In genomic region chr1:43077273-43077672, GRCh38 we compare ENCODE assay signal across 26 cellular contexts.
"Had no signal": no experiment of that assay in that cellular context is flagged by ENCODE, and none has a peak within 500 bp of the region (broad histone marks: within the 10 kb centered on the region; RNA-seq: fewer than 3 reads in every experiment).

No MANE protein-coding gene starts in this region.

- H3K36me3 ChIP-seq: gastrocnemius medialis, right atrium auricular region, stomach, thyroid gland, upper lobe of left lung, vagina had no signal

- H3K27ac Mint-ChIP-seq: activated CD8-positive, alpha-beta T cell treated with anti-CD3 and anti-CD28 coated beads for 36 hours; activated naive CD4-positive, alpha-beta T cell treated with anti-CD3 and anti-CD28 coated beads, Interleukin-2, amount 50 U/mL, for 24 hours; activated naive CD8-positive, alpha-beta T cell treated with anti-CD3 and anti-CD28 coated beads, Interleukin-2, amount 50 U/mL, for 24 hours; activated T-helper 17 cell treated with anti-CD3 and anti-CD28 coated beads, Interleukin-2, amount 50 U/mL, for 72 hours; dendritic cell treated with granulocyte-macrophage colony-stimulating factor and Interleukin-4, amounts not matched to agents 40 ng/mL and 50 ng/mL, for 4 days; endodermal cell; natural killer cell; stimulated activated naive B cell treated with anti-CD40 and anti-IgM and Interleukin-4, amounts not matched to agents 10 μg/mL and 1 μg/mL and 100 μg/mL, for 72 hours; WTC11 had no signal

- H3K4me3 Mint-ChIP-seq: activated CD8-positive, alpha-beta T cell treated with anti-CD3 and anti-CD28 coated beads for 36 hours; activated naive CD4-positive, alpha-beta T cell treated with anti-CD3 and anti-CD28 coated beads, Interleukin-2, amount 50 U/mL, for 24 hours; activated naive CD8-positive, alpha-beta T cell treated with anti-CD3 and anti-CD28 coated beads, Interleukin-2, amount 50 U/mL, for 24 hours; activated T-cell treated with anti-CD3 and anti-CD28 coated beads, Interleukin-2, amount 50 U/mL, for 4 hours; activated T-helper 17 cell treated with anti-CD3 and anti-CD28 coated beads, Interleukin-2, amount 50 U/mL, for 72 hours; central memory CD8-positive, alpha-beta T cell; dendritic cell treated with granulocyte-macrophage colony-stimulating factor and Interleukin-4, amounts not matched to agents 40 ng/mL and 50 ng/mL, for 4 days; endodermal cell; natural killer cell; stimulated activated naive B cell treated with anti-CD40 and anti-IgM and Interleukin-4, amounts not matched to agents 10 μg/mL and 1 μg/mL and 100 μg/mL, for 72 hours; WTC11 had no signal

- H3K9me3 Mint-ChIP-seq: activated CD8-positive, alpha-beta T cell treated with anti-CD3 and anti-CD28 coated beads for 36 hours; activated naive CD4-positive, alpha-beta T cell treated with anti-CD3 and anti-CD28 coated beads, Interleukin-2, amount 50 U/mL, for 24 hours; activated naive CD8-positive, alpha-beta T cell treated with anti-CD3 and anti-CD28 coated beads, Interleukin-2, amount 50 U/mL, for 24 hours; activated T-cell treated with anti-CD3 and anti-CD28 coated beads, Interleukin-2, amount 50 U/mL, for 4 hours; activated T-helper 17 cell treated with anti-CD3 and anti-CD28 coated beads, Interleukin-2, amount 50 U/mL, for 72 hours; central memory CD8-positive, alpha-beta T cell; dendritic cell treated with granulocyte-macrophage colony-stimulating factor and Interleukin-4, amounts not matched to agents 40 ng/mL and 50 ng/mL, for 4 days; natural killer cell; stimulated activated naive B cell treated with anti-CD40 and anti-IgM and Interleukin-4, amounts not matched to agents 10 μg/mL and 1 μg/mL and 100 μg/mL, for 72 hours had no signal

- H3K27ac ChIP-seq: gastrocnemius medialis, right atrium auricular region, stomach, thyroid gland, upper lobe of left lung, vagina had no signal

- DNase-seq: activated CD4-positive, alpha-beta T cell treated with anti-CD3 and anti-CD28 coated beads, Interleukin-2, amount 50 U/mL, for 1 hour; activated CD8-positive, alpha-beta T cell treated with anti-CD3 and anti-CD28 coated beads for 36 hours; activated naive CD8-positive, alpha-beta T cell treated with anti-CD3 and anti-CD28 coated beads, Interleukin-2, amount 50 U/mL, for 24 hours; activated T-cell treated with anti-CD3 and anti-CD28 coated beads, Interleukin-2, amount 50 U/mL, for 4 hours; amygdala; endodermal cell; gastrocnemius medialis; glutamatergic neuron; islet precursor cell; left cardiac atrium; midbrain; natural killer cell; stimulated activated CD4-positive, alpha-beta T cell treated with anti-CD3 and anti-CD28 coated beads, Interleukin-15, amount 100 ng/mL, for 24 hours; stimulated activated CD4-positive, alpha-beta T cell treated with anti-CD3 and anti-CD28 coated beads, Interleukin-2, amount 100 ng/mL, for 24 hours; stimulated activated naive B cell treated with anti-CD40 and anti-IgM and Interleukin-4, amounts not matched to agents 10 μg/mL and 1 μg/mL and 100 μg/mL, for 72 hours; stomach; T-helper 2 cell; thyroid gland; upper lobe of left lung had no signal

- H3K4me1 ChIP-seq: gastrocnemius medialis, right atrium auricular region, thyroid gland, vagina had no signal

- H3K36me3 Mint-ChIP-seq: activated naive CD4-positive, alpha-beta T cell treated with anti-CD3 and anti-CD28 coated beads, Interleukin-2, amount 50 U/mL, for 24 hours; natural killer cell; stimulated activated naive B cell treated with anti-CD40 and anti-IgM and Interleukin-4, amounts not matched to agents 10 μg/mL and 1 μg/mL and 100 μg/mL, for 72 hours; WTC11 had no signal

- H3K27me3 ChIP-seq: gastrocnemius medialis, right atrium auricular region, thyroid gland, upper lobe of left lung, vagina had no signal

- H3K27me3 Mint-ChIP-seq: activated CD8-positive, alpha-beta T cell treated with anti-CD3 and anti-CD28 coated beads for 36 hours; activated naive CD4-positive, alpha-beta T cell treated with anti-CD3 and anti-CD28 coated beads, Interleukin-2, amount 50 U/mL, for 24 hours; activated naive CD8-positive, alpha-beta T cell treated with anti-CD3 and anti-CD28 coated beads, Interleukin-2, amount 50 U/mL, for 24 hours; central memory CD8-positive, alpha-beta T cell; dendritic cell treated with granulocyte-macrophage colony-stimulating factor and Interleukin-4, amounts not matched to agents 40 ng/mL and 50 ng/mL, for 4 days; stimulated activated naive B cell treated with anti-CD40 and anti-IgM and Interleukin-4, amounts not matched to agents 10 μg/mL and 1 μg/mL and 100 μg/mL, for 72 hours had no signal

- H3K4me3 ChIP-seq: gastrocnemius medialis, right atrium auricular region, stomach, thyroid gland, upper lobe of left lung, vagina had no signal

- ATAC-seq: activated CD8-positive, alpha-beta T cell treated with anti-CD3 and anti-CD28 coated beads for 36 hours; activated naive CD8-positive, alpha-beta T cell treated with anti-CD3 and anti-CD28 coated beads, Interleukin-2, amount 50 U/mL, for 24 hours; activated T-cell treated with anti-CD3 and anti-CD28 coated beads, Interleukin-2, amount 50 U/mL, for 4 hours; activated T-helper 17 cell treated with anti-CD3 and anti-CD28 coated beads, Interleukin-2, amount 50 U/mL, for 72 hours; gastrocnemius medialis; left cardiac atrium; natural killer cell; stimulated activated naive B cell treated with anti-CD40 and anti-IgM and Interleukin-4, amounts not matched to agents 10 μg/mL and 1 μg/mL and 100 μg/mL, for 72 hours; WTC11 had no signal

- H3K4me1 Mint-ChIP-seq: activated T-helper 17 cell treated with anti-CD3 and anti-CD28 coated beads, Interleukin-2, amount 50 U/mL, for 72 hours had no signal
